ENCODE assay signal across 41 cellular contexts in genomic region chr2:215856080-215856479, GRCh38.
"Had no signal": no experiment of that assay in that cellular context is flagged by ENCODE, and none has a peak within 500 bp of the region (broad histone marks: within the 10 kb centered on the region; RNA-seq: fewer than 3 reads in every experiment).

No MANE protein-coding gene starts in this region.

- DNase-seq: activated effector memory CD4-positive, alpha-beta T cell treated with anti-CD3 and anti-CD28 coated beads, Interleukin-2, amount 50 U/mL, for 16 hours; activated effector memory CD4-positive, alpha-beta T cell treated with Interleukin-2 at 50 U/mL for 16 hours; activated gamma-delta T cell; activated gamma-delta T cell treated with Interleukin-2 at 50 U/mL for 16 hours; activated naive CD4-positive, alpha-beta T cell; activated naive CD4-positive, alpha-beta T cell treated with anti-CD3 and anti-CD28 coated beads for 36 hours; activated naive CD4-positive, alpha-beta T cell treated with anti-CD3 and anti-CD28 coated beads, Interleukin-2, amount 10 ng/mL, durations not matched to agents 7 days and 5 days; activated naive CD4-positive, alpha-beta T cell treated with anti-CD3 and anti-CD28 coated beads, Interleukin-2, amount 50 U/mL, for 16 hours; activated naive CD4-positive, alpha-beta T cell treated with Interleukin-2 at 50 U/mL for 16 hours; activated naive CD8-positive, alpha-beta T cell treated with anti-CD3 and anti-CD28 coated beads for 36 hours; activated naive CD8-positive, alpha-beta T cell treated with anti-CD3 and anti-CD28 coated beads, Interleukin-2, amount 10 ng/mL, durations not matched to agents 7 days and 5 days; activated naive CD8-positive, alpha-beta T cell treated with anti-CD3 and anti-CD28 coated beads, Interleukin-2, amount 50 U/mL, for 24 hours; activated T-cell treated with anti-CD3 and anti-CD28 coated beads for 4 hours; activated T-cell treated with anti-CD3 and anti-CD28 coated beads, Interleukin-2, amount 50 U/mL, for 1 hour; activated T-cell treated with anti-CD3 and anti-CD28 coated beads, Interleukin-2, amount 50 U/mL, for 24 hours; activated T-cell treated with anti-CD3 and anti-CD28 coated beads, Interleukin-2, amount 50 U/mL, for 4 hours; activated T-cell treated with anti-CD3 and anti-CD28 coated beads, Interleukin-2, amount 50 U/mL, for 48 hours; activated T-cell treated with anti-CD3 and anti-CD28 coated beads, Interleukin-2, amount 50 U/mL, for 72 hours; adrenal gland; amniotic stem cell; amygdala; anterior cingulate cortex; aorta; body of pancreas; brain microvascular endothelial cell; caudate nucleus; central memory CD4-positive, alpha-beta T cell; cerebellar nuclear complex had no signal

- H3K27me3 Mint-ChIP-seq: activated naive CD4-positive, alpha-beta T cell treated with anti-CD3 and anti-CD28 coated beads, Interleukin-2, amount 50 U/mL, for 24 hours; activated naive CD8-positive, alpha-beta T cell treated with anti-CD3 and anti-CD28 coated beads for 36 hours; activated naive CD8-positive, alpha-beta T cell treated with anti-CD3 and anti-CD28 coated beads, Interleukin-2, amount 50 U/mL, for 24 hours; activated T-helper 17 cell treated with anti-CD3 and anti-CD28 coated beads, Interleukin-2, amount 50 U/mL, for 72 hours had no signal

- H3K4me3 ChIP-seq: adrenal gland, ascending aorta, body of pancreas, breast epithelium, cardiac muscle cell had no signal

- H3K4me3 Mint-ChIP-seq: activated naive CD4-positive, alpha-beta T cell treated with anti-CD3 and anti-CD28 coated beads for 36 hours; activated naive CD4-positive, alpha-beta T cell treated with anti-CD3 and anti-CD28 coated beads, Interleukin-2, amount 10 ng/mL, durations not matched to agents 7 days and 5 days; activated naive CD4-positive, alpha-beta T cell treated with anti-CD3 and anti-CD28 coated beads, Interleukin-2, amount 50 U/mL, for 24 hours; activated naive CD8-positive, alpha-beta T cell; activated naive CD8-positive, alpha-beta T cell treated with anti-CD3 and anti-CD28 coated beads for 36 hours; activated naive CD8-positive, alpha-beta T cell treated with anti-CD3 and anti-CD28 coated beads, Interleukin-2, amount 10 ng/mL, durations not matched to agents 7 days and 5 days; activated naive CD8-positive, alpha-beta T cell treated with anti-CD3 and anti-CD28 coated beads, Interleukin-2, amount 50 U/mL, for 24 hours; activated T-cell treated with anti-CD3 and anti-CD28 coated beads, Interleukin-2, amount 50 U/mL, for 24 hours; activated T-cell treated with anti-CD3 and anti-CD28 coated beads, Interleukin-2, amount 50 U/mL, for 4 hours; activated T-cell treated with anti-CD3 and anti-CD28 coated beads, Interleukin-2, amount 50 U/mL, for 72 hours; activated T-helper 1 cell treated with anti-CD3 and anti-CD28 coated beads, Interleukin-12 subunit alpha, Interleukin-12 subunit beta, Interleukin-2, Interleukin-4 antibody, amounts not matched to agents 30 ng/mL and 10 ng/mL and 1 ng/mL, durations not matched to agents 14 hours and 24 hours and 36 hours; activated T-helper 17 cell treated with anti-CD3 and anti-CD28 coated beads, Interleukin-2, amount 50 U/mL, for 72 hours; brain; central memory CD8-positive, alpha-beta T cell had no signal

- H3K27me3 ChIP-seq: adrenal gland, ascending aorta, body of pancreas, brain microvascular endothelial cell, breast epithelium, cardiac muscle cell had no signal

- H3K9me3 ChIP-seq: adrenal gland, ascending aorta, body of pancreas, breast epithelium had no signal

- H3K36me3 ChIP-seq: adrenal gland, ascending aorta, brain microvascular endothelial cell, breast epithelium, cardiac muscle cell had no signal

- H3K4me1 Mint-ChIP-seq: activated naive CD4-positive, alpha-beta T cell treated with anti-CD3 and anti-CD28 coated beads, Interleukin-2, amount 10 ng/mL, durations not matched to agents 7 days and 5 days; activated naive CD4-positive, alpha-beta T cell treated with anti-CD3 and anti-CD28 coated beads, Interleukin-2, amount 50 U/mL, for 24 hours; activated naive CD8-positive, alpha-beta T cell treated with anti-CD3 and anti-CD28 coated beads for 36 hours; activated naive CD8-positive, alpha-beta T cell treated with anti-CD3 and anti-CD28 coated beads, Interleukin-2, amount 10 ng/mL, durations not matched to agents 7 days and 5 days; activated naive CD8-positive, alpha-beta T cell treated with anti-CD3 and anti-CD28 coated beads, Interleukin-2, amount 50 U/mL, for 24 hours; activated T-helper 17 cell treated with anti-CD3 and anti-CD28 coated beads, Interleukin-2, amount 50 U/mL, for 72 hours; central memory CD8-positive, alpha-beta T cell had no signal

- H3K27ac ChIP-seq: adrenal gland, ascending aorta, body of pancreas, brain microvascular endothelial cell, breast epithelium, cardiac muscle cell had no signal

- H3K27ac Mint-ChIP-seq: activated naive CD4-positive, alpha-beta T cell treated with anti-CD3 and anti-CD28 coated beads for 36 hours; activated naive CD4-positive, alpha-beta T cell treated with anti-CD3 and anti-CD28 coated beads, Interleukin-2, amount 10 ng/mL, durations not matched to agents 7 days and 5 days; activated naive CD4-positive, alpha-beta T cell treated with anti-CD3 and anti-CD28 coated beads, Interleukin-2, amount 50 U/mL, for 24 hours; activated naive CD4-positive, alpha-beta T cell treated with anti-CD3 and anti-CD28 coated beads, Interleukin-2, amount 50 U/mL, for 72 hours; activated naive CD8-positive, alpha-beta T cell; activated naive CD8-positive, alpha-beta T cell treated with anti-CD3 and anti-CD28 coated beads for 36 hours; activated naive CD8-positive, alpha-beta T cell treated with anti-CD3 and anti-CD28 coated beads, Interleukin-2, amount 10 ng/mL, durations not matched to agents 7 days and 5 days; activated naive CD8-positive, alpha-beta T cell treated with anti-CD3 and anti-CD28 coated beads, Interleukin-2, amount 50 U/mL, for 24 hours; activated T-cell treated with anti-CD3 and anti-CD28 coated beads, Interleukin-2, amount 50 U/mL, for 24 hours; activated T-cell treated with anti-CD3 and anti-CD28 coated beads, Interleukin-2, amount 50 U/mL, for 72 hours; activated T-helper 1 cell treated with anti-CD3 and anti-CD28 coated beads, Interleukin-12 subunit alpha, Interleukin-12 subunit beta, Interleukin-2, Interleukin-4 antibody, amounts not matched to agents 30 ng/mL and 10 ng/mL and 1 ng/mL, durations not matched to agents 14 hours and 24 hours and 36 hours; activated T-helper 17 cell treated with anti-CD3 and anti-CD28 coated beads, Interleukin-2, amount 50 U/mL, for 72 hours; activated T-helper 2 cell treated with anti-CD3 and anti-CD28 coated beads, Interferon-gamma antibody, Interleukin-2, Interleukin-4, amounts not matched to agents 10 μg/mL and 5 μg/mL and 100 μg/mL, durations not matched to agents 14 hours and 24 hours and 36 hours; brain had no signal

- H3K9me3 Mint-ChIP-seq: activated T-cell treated with anti-CD3 and anti-CD28 coated beads, Interleukin-2, amount 50 U/mL, for 24 hours; activated T-helper 17 cell treated with anti-CD3 and anti-CD28 coated beads, Interleukin-2, amount 50 U/mL, for 72 hours; central memory CD8-positive, alpha-beta T cell had no signal

- ATAC-seq: activated naive CD4-positive, alpha-beta T cell treated with anti-CD3 and anti-CD28 coated beads, Interleukin-2, amount 50 U/mL, for 72 hours; activated naive CD8-positive, alpha-beta T cell treated with anti-CD3 and anti-CD28 coated beads, Interleukin-2, amount 50 U/mL, for 24 hours; activated T-cell treated with anti-CD3 and anti-CD28 coated beads, Interleukin-2, amount 50 U/mL, for 4 hours; activated T-cell treated with anti-CD3 and anti-CD28 coated beads, Interleukin-2, amount 50 U/mL, for 72 hours; activated T-helper 17 cell treated with anti-CD3 and anti-CD28 coated beads, Interleukin-2, amount 50 U/mL, for 72 hours; body of pancreas had no signal

- FAIRE-seq: astrocyte, bronchial epithelial cell had no signal

- H3K36me3 Mint-ChIP-seq: activated naive CD4-positive, alpha-beta T cell treated with anti-CD3 and anti-CD28 coated beads, Interleukin-2, amount 50 U/mL, for 24 hours; activated naive CD8-positive, alpha-beta T cell; activated naive CD8-positive, alpha-beta T cell treated with anti-CD3 and anti-CD28 coated beads for 36 hours; activated naive CD8-positive, alpha-beta T cell treated with anti-CD3 and anti-CD28 coated beads, Interleukin-2, amount 10 ng/mL, durations not matched to agents 7 days and 5 days; brain had no signal

- H3K4me1 ChIP-seq: adrenal gland, body of pancreas, breast epithelium had no signal
